ENCODE assay signal across 8 cellular contexts in genomic region chr1:52002038-52002917, GRCh38. TPM values are rescaled to one million over a fixed set of nuclear protein-coding genes. Genes with fewer than 3 reads are reported as not detected.
A peak's percentile ranks its signal among the peaks of the same experiment; 100 is the strongest.
DNase-seq lines count a peak whose midpoint lies in the region; ATAC-seq and TF ChIP-seq lines count a peak whose summit lies in the region.

No MANE protein-coding gene starts in this region.

- intact Hi-C loops in upper lobe of right lung (cut with DNase I): no loop called here

- CTCF ChIA-PET in BJ (lab: Yijun Ruan, JAX): interaction anchor here (0.6 to 1.5 kb wide), 7 partner anchors 11 to 116 kb away, joined by 3 to 17 read pairs (median 4); partner anchors contain the start of gene RAB3B

- ATAC-seq in GM18867 (IDR thresholded peaks at IDR 0.05; ENCODE audit: unreplicated experiment) (peak; percentile 75), HG03432 (IDR thresholded peaks at IDR 0.05; ENCODE audit: unreplicated experiment) (peak; percentile 75), upper lobe of right lung (peak; percentile 98)

- H3K4me1 ChIP-seq in upper lobe of right lung: no peaks in the 10 kb centered on the region

- H3K27ac ChIP-seq in WERI-Rb-1: no peak overlapping the region
- H3K27ac ChIP-seq in epithelial cell of prostate: no peak overlapping the region
- no peak overlapping the region for H3K27ac ChIP-seq in upper lobe of right lung

- H3K4me3 ChIP-seq in BJ (ENCODE audit: low read depth, low read length): no peak overlapping the region
- no peak overlapping the region for H3K4me3 ChIP-seq in WERI-Rb-1 (ENCODE audit: low read depth, low read length)
- no peak overlapping the region for H3K4me3 ChIP-seq in upper lobe of right lung

- H3K36me3 ChIP-seq in BJ (ENCODE audit: control insufficient read depth, insufficient read depth, low read length) (no peaks in the 10 kb centered on the region), WERI-Rb-1 (no peaks in the 10 kb centered on the region), upper lobe of right lung (no peaks in the 10 kb centered on the region)

- DNase-seq in BJ (ENCODE audit: low read depth) (peak; percentile 63), NCI-H345 treated with DMSO at 0.1 percent for 48 hours (lab: John Stamatoyannopoulos, UW; ENCODE audit: unreplicated experiment) (peak; percentile 58), WERI-Rb-1 (peak; percentile 71), epithelial cell of prostate (ENCODE audit: low read depth, low spot score) (peak; percentile 57), mucosa of gallbladder (ENCODE audit: low spot score) (peak; percentile 82), upper lobe of right lung (no peak)

- H3K9me3 ChIP-seq in WERI-Rb-1 (ENCODE audit: severe bottlenecking): no peaks in the 10 kb centered on the region
- H3K9me3 ChIP-seq in upper lobe of right lung: no peaks in the 10 kb centered on the region

- no peaks in the 10 kb centered on the region for H3K27me3 ChIP-seq in BJ (ENCODE audit: control insufficient read depth, insufficient read depth, low read length)
- no peaks in the 10 kb centered on the region for H3K27me3 ChIP-seq in WERI-Rb-1 (ENCODE audit: insufficient read depth, low read depth, severe bottlenecking)
- peaks cover 30% of the 10 kb centered on the region for H3K27me3 ChIP-seq in upper lobe of right lung

- POLR2A ChIA-PET in BJ (lab: Charles Lee): no interaction called here

- TF ChIP-seq CTCF in BJ (IDR thresholded peaks at IDR 0.05; ENCODE audit: insufficient read depth, low read depth, low read length) (peak; percentile 87), WERI-Rb-1 (IDR thresholded peaks at IDR 0.05; ENCODE audit: low read depth, low read length) (peak; percentile 76), upper lobe of right lung (IDR thresholded peaks at IDR 0.05) (peak; percentile 93)

RNA-seq across cellular contexts. Expression of gene RAB3B, which starts 11.8 kb away (rescaled TPM):
- 27.4 and 44.0 TPM in 2 replicates for polyA plus RNA-seq in BJ (2011; rRNA removed)
- 81.0 and 87.6 TPM in 2 replicates for polyA minus RNA-seq in BJ (2011; rRNA and poly(A)+ RNA removed)
- total RNA-seq in mucosa of gallbladder: 38.3 TPM
- total RNA-seq in upper lobe of right lung: not detected

RNA-seq across cellular contexts. Expression of gene KTI12, which starts 31.3 kb away (rescaled TPM):
- 7.8 and 9.6 TPM in 2 replicates for polyA plus RNA-seq in BJ (2011; rRNA removed)
- polyA minus RNA-seq in BJ (2011; rRNA and poly(A)+ RNA removed): 4.6 and 5.2 TPM in 2 replicates
- total RNA-seq in mucosa of gallbladder: 5.9 TPM
- 7.3 TPM for total RNA-seq in upper lobe of right lung

RNA-seq across cellular contexts. Expression of gene TXNDC12, which starts 52.7 kb away (rescaled TPM):
- 53.9 and 87.7 TPM in 2 replicates for polyA plus RNA-seq in BJ (2011; rRNA removed)
- 24.3 and 29.8 TPM in 2 replicates for polyA minus RNA-seq in BJ (2011; rRNA and poly(A)+ RNA removed)
- total RNA-seq in mucosa of gallbladder: 51.4 TPM
- total RNA-seq in upper lobe of right lung: 44.8 TPM

RNA-seq across cellular contexts. Expression of gene BTF3L4, which starts 53.8 kb away (rescaled TPM):
- polyA plus RNA-seq in BJ (2011; rRNA removed): 31.2 and 68.6 TPM in 2 replicates
- 18.7 and 20.5 TPM in 2 replicates for polyA minus RNA-seq in BJ (2011; rRNA and poly(A)+ RNA removed)
- total RNA-seq in mucosa of gallbladder (29.1 TPM), upper lobe of right lung (34.2 TPM)

Comparison
In these comparisons a context has a peak if more than half of its experiments do, and no peak if none do; other contexts are left out.
1. RNA of gene RAB3B, which starts 11.8 kb away (total RNA-seq): 38.3 TPM in mucosa of gallbladder (single experiment); not detected in upper lobe of right lung (single experiment); every median in the first group is over 10 times any median in the second.
2. Peak in every context shown above with its lines, with median percentiles within 50 percentile points of each other: CTCF ChIP-seq and ATAC-seq.